27 cellular contexts compared by ENCODE assay signal in genomic region chr5:42675602-42676001, GRCh38.
"Had no signal": no experiment of that assay in that cellular context is flagged by ENCODE, and none has a peak within 500 bp of the region (broad histone marks: within the 10 kb centered on the region; RNA-seq: fewer than 3 reads in every experiment).

No MANE protein-coding gene starts in this region.

- H3K36me3 ChIP-seq: brain microvascular endothelial cell had no signal

- H2AFZ ChIP-seq: PC-9 had no signal

- H3K4me3 ChIP-seq: K562, PC-9 had no signal

- H3K27me3 ChIP-seq: brain microvascular endothelial cell had no signal

- DNase-seq: activated CD4-positive, alpha-beta memory T cell treated with anti-CD3 and anti-CD28 coated beads, Interleukin-2, amount 10 ng/mL, durations not matched to agents 7 days and 5 days; activated CD4-positive, alpha-beta T cell treated with anti-CD3 and anti-CD28 coated beads for 1 hour; activated CD4-positive, alpha-beta T cell treated with anti-CD3 and anti-CD28 coated beads for 48 hours; activated CD8-positive, alpha-beta memory T cell treated with anti-CD3 and anti-CD28 coated beads for 24 hours; activated CD8-positive, alpha-beta memory T cell treated with anti-CD3 and anti-CD28 coated beads, Interleukin-2, amount 10 ng/mL, durations not matched to agents 7 days and 5 days; activated CD8-positive, alpha-beta memory T cell treated with anti-CD3 and anti-CD28 coated beads, Interleukin-2, amount 50 U/mL, for 48 hours; activated effector memory CD4-positive, alpha-beta T cell treated with Interleukin-2 at 50 U/mL for 16 hours; activated naive CD4-positive, alpha-beta T cell treated with anti-CD3 and anti-CD28 coated beads, Interleukin-2, amount 10 ng/mL, durations not matched to agents 7 days and 5 days; activated naive CD8-positive, alpha-beta T cell treated with anti-CD3 and anti-CD28 coated beads, Interleukin-2, amount 50 U/mL, for 24 hours; activated T-cell treated with anti-CD3 and anti-CD28 coated beads, Interleukin-2, amount 50 U/mL, for 48 hours; aorta; brain microvascular endothelial cell; central memory CD4-positive, alpha-beta T cell; Karpas-422; NCI-H1048; NCI-H1436 treated with DMSO at 0.1 percent for 48 hours; NCI-H1694 treated with DMSO at 0.1 percent for 48 hours; NCI-H2029; NCI-H345; NCI-H526; NCI-H748 treated with DMSO at 0.1 percent for 48 hours; SW 1271; T-helper 1 cell had no signal

- H3K4me2 ChIP-seq: PC-9 had no signal

- ATAC-seq: activated CD8-positive, alpha-beta memory T cell treated with anti-CD3 and anti-CD28 coated beads, Interleukin-2, amount 10 ng/mL, durations not matched to agents 7 days and 5 days; activated naive CD8-positive, alpha-beta T cell treated with anti-CD3 and anti-CD28 coated beads, Interleukin-2, amount 50 U/mL, for 24 hours; K562; Right ventricle myocardium inferior had no signal

- H3K27ac ChIP-seq: brain microvascular endothelial cell, PC-9, RWPE1 had no signal
